27 cellular contexts compared by ENCODE assay signal in genomic region chr10:73340121-73340520, GRCh38. TPM values are rescaled to one million over a fixed set of nuclear protein-coding genes. Genes with fewer than 3 reads are reported as not detected.
A peak's percentile ranks its signal among the peaks of the same experiment; 100 is the strongest.
DNase-seq lines count a peak whose midpoint lies in the region; ATAC-seq, FAIRE-seq and TF ChIP-seq lines count a peak whose summit lies in the region.
"Had no signal": no experiment of that assay in that cellular context is flagged by ENCODE, and none has a peak within 500 bp of the region (broad histone marks: within the 10 kb centered on the region; RNA-seq: fewer than 3 reads in every experiment).

No MANE protein-coding gene starts in this region.

- POLR2A ChIA-PET in HepG2 (lab: Yijun Ruan, JAX) (interaction anchor here (1.5 kb wide), 1 partner anchor 19 kb away, joined by 3 read pairs; the partner anchor contains the start of gene CFAP70), PC-3 (lab: Charles Lee; ENCODE audit: unreplicated experiment) (no interaction called here), H1 (lab: Charles Lee; ENCODE audit: partially characterized antibody) (interaction anchor here (0.9 to 1.5 kb wide), 3 partner anchors 9 to 93 kb away, joined by 4 to 6 read pairs (median 4); partner anchors contain the start of genes CFAP70 and DNAJC9)

- in situ Hi-C loops in HepG2 (cut with HindIII; ENCODE audit: extremely low pct_ligation_motif_present, low pct_unique_long_range_greater_than_20kb), result no loop called here

- no peak overlapping the region for H4K91ac ChIP-seq in H1 (replicated peaks; ENCODE audit: insufficient read length, low read length)

- no peaks in the 10 kb centered on the region for H4K20me1 ChIP-seq in HepG2 (ENCODE audit: insufficient read depth, low read length)
- H4K20me1 ChIP-seq in PC-3 (ENCODE audit: low read length), result no peaks in the 10 kb centered on the region
- no peaks in the 10 kb centered on the region for H4K20me1 ChIP-seq in H1 (replicated peaks in 1 of 2; ENCODE audit: control insufficient read depth in 1 of 2, insufficient read depth in 2 of 2, low read length in 2 of 2)
- H4K20me1 ChIP-seq: BLaER1 treated with 17β-estradiol and CSF1 and Interleukin-3, amounts not matched to agents 10 nM and 100 nM had no signal

- H4K8ac ChIP-seq in H1 (ENCODE audit: extremely low read depth, insufficient read depth, low read length), result 0 out of 2 replicates have a peak overlapping the region, but pooled peaks have one; percentile 14

- H2BK120ac ChIP-seq in H1 (replicated peaks; ENCODE audit: low read depth, low read length), result no peak overlapping the region

- no TSS peak for BruUV-seq in HepG2 (replicated peaks; lab: Mats Ljungman, UMichigan)
- BruUV-seq in PC-3 (replicated peaks; lab: Mats Ljungman, UMichigan), result no TSS peak

- H3K9me3 ChIP-seq in HepG2 (ENCODE audit: low read length) (no peaks in the 10 kb centered on the region), right lobe of liver (no peaks in the 10 kb centered on the region), PC-3 (ENCODE audit: low read length) (peaks cover 3% of the 10 kb centered on the region; the same call in 1 of the 2 replicates), H1 (ENCODE audit: insufficient read depth in 2 of 2, low read depth in 1 of 2, low read length in 1 of 2) (no peaks in the 10 kb centered on the region)
- H3K9me3 ChIP-seq: Peyer's patch, SJSA1 had no signal

- H3K14ac ChIP-seq in H1 (ENCODE audit: insufficient read length), result no peak overlapping the region

- DNase-seq in HepG2 (ENCODE audit: low spot score) (no peak), right lobe of liver (no peak), PC-3 (peak; percentile 89), H1 (ENCODE audit: low read depth in 1 of 2, low spot score in 2 of 2) (no peak), NCI-H524 (lab: John Stamatoyannopoulos, UW) (no peak)
- no peak for DNase-seq in effector CD8-positive, alpha-beta T cell (lab: John Stamatoyannopoulos, UW)
- DNase-seq in activated CD4-positive, alpha-beta T cell treated with anti-CD3 and anti-CD28 coated beads for 4 hours, result no peak
- DNase-seq: Calu3; CD4-positive, alpha-beta memory T cell; DMS153; GF-D8; H9; Kasumi-1; MM.1S; NCI-H1092 treated with DMSO at 0.1 percent for 48 hours; NCI-H1436 treated with DMSO at 0.1 percent for 48 hours; NCI-H2029; NCI-H226; NCI-H510A treated with DMSO at 0.1 percent for 48 hours; NCI-H774; NK-92 treated with Interleukin-12 subunit alpha and Interleukin-12 subunit beta, amount 100 ng/mL, for 24 hours; Peyer's patch; T-helper 1 cell had no signal

- no peak overlapping the region for H3K9ac ChIP-seq in HepG2 (ENCODE audit: insufficient read depth, low read depth, low read length)
- H3K9ac ChIP-seq in PC-3 (ENCODE audit: low read length), result no peak overlapping the region
- no peak overlapping the region for H3K9ac ChIP-seq in H1 (replicated peaks in 1 of 4; ENCODE audit: extremely low read depth in 1 of 4, low read depth in 3 of 4, low read length in 3 of 4)
- H3K9ac ChIP-seq: BLaER1 treated with 17β-estradiol and CSF1 and Interleukin-3, amounts not matched to agents 10 nM and 100 nM had no signal

- H3K4me2 ChIP-seq in HepG2 (ENCODE audit: low read depth, low read length) (no peak overlapping the region), PC-3 (ENCODE audit: low read length) (no peak overlapping the region), H1 (ENCODE audit: insufficient read depth in 1 of 2, low read depth in 2 of 2, low read length in 2 of 2) (no peak overlapping the region)
- H3K4me2 ChIP-seq: BLaER1 treated with 17β-estradiol and CSF1 and Interleukin-3, amounts not matched to agents 10 nM and 100 nM had no signal

- H3K4ac ChIP-seq in H1 (replicated peaks; ENCODE audit: insufficient read length, low read depth, low read length), result no peak overlapping the region

- H3K79me2 ChIP-seq in HepG2 (ENCODE audit: insufficient read depth, low read length) (no peaks in the 10 kb centered on the region), PC-3 (ENCODE audit: low read length) (no peaks in the 10 kb centered on the region), H1 (ENCODE audit: control insufficient read depth in 1 of 2, insufficient read depth in 2 of 2, low read length in 2 of 2) (no peaks in the 10 kb centered on the region)

- TF ChIP-seq EP300 in HepG2 (IDR thresholded peaks at IDR 0.05; ENCODE audit: low read depth in 2 of 2, low read length in 2 of 2), result no peak
- TF ChIP-seq EP300 in HepG2 (CRISPR knock-in tag; IDR thresholded peaks at IDR 0.05; ENCODE audit: borderline replicate concordance), result no peak
- TF ChIP-seq EP300 in H1 (IDR thresholded peaks at IDR 0.05; ENCODE audit: borderline replicate concordance in 1 of 2, low read depth in 2 of 2, low read length in 2 of 2), result no peak

- no peaks in the 10 kb centered on the region for H3K36me3 ChIP-seq in HepG2 (replicated peaks in 1 of 2; ENCODE audit: control insufficient read depth in 1 of 2, insufficient read depth in 2 of 2, low read length in 2 of 2)
- H3K36me3 ChIP-seq in right lobe of liver, result no peaks in the 10 kb centered on the region
- H3K36me3 ChIP-seq in PC-3 (ENCODE audit: low read depth, low read length), result no peaks in the 10 kb centered on the region
- H3K36me3 ChIP-seq in H1 (ENCODE audit: control insufficient read depth in 2 of 4, insufficient read depth in 4 of 4, low read length in 3 of 4), result no peaks in the 10 kb centered on the region
- H3K36me3 ChIP-seq: Peyer's patch, SJSA1 had no signal

- H2BK12ac ChIP-seq in H1 (ENCODE audit: low read depth, low read length), result no peak overlapping the region

- H4K5ac ChIP-seq in H1 (ENCODE audit: insufficient read length, low read depth, low read length), result no peak overlapping the region

- H3K27ac ChIP-seq in HepG2 (ENCODE audit: extremely low read length, insufficient read depth, low read length), result no peak overlapping the region
- H3K27ac ChIP-seq in right lobe of liver, result no peak overlapping the region
- H3K27ac ChIP-seq in PC-3 (ENCODE audit: low read length), result no peak overlapping the region
- no peak overlapping the region for H3K27ac ChIP-seq in H1 (ENCODE audit: low read depth, low read length)
- H3K27ac ChIP-seq: 22Rv1; BLaER1 treated with 17β-estradiol and CSF1 and Interleukin-3, amounts not matched to agents 10 nM and 100 nM; Peyer's patch; SJSA1 had no signal

- H3K4me3 ChIP-seq in HepG2 (replicated peaks in 1 of 3; ENCODE audit: insufficient read depth in 1 of 3, low read depth in 2 of 3, low read length in 3 of 3) (no peak overlapping the region), right lobe of liver (no peak overlapping the region), PC-3 (ENCODE audit: low read length) (no peak overlapping the region), H1 (ENCODE audit: extremely low read depth in 1 of 4, insufficient read depth in 2 of 4, low read depth in 3 of 4, low read length in 4 of 4) (no peak overlapping the region)
- H3K4me3 ChIP-seq: Peyer's patch, SJSA1 had no signal

- H3K23ac ChIP-seq in H1 (ENCODE audit: insufficient read length), result no peak overlapping the region

- no peaks in the 10 kb centered on the region for H3K23me2 ChIP-seq in H1 (ENCODE audit: low read depth, low read length)

- no peak overlapping the region for H2BK5ac ChIP-seq in H1 (ENCODE audit: low read depth, low read length)

- H3F3A ChIP-seq in PC-3 (ENCODE audit: low read length, unreplicated experiment), result no peaks in the 10 kb centered on the region

- H2BK15ac ChIP-seq in H1 (ENCODE audit: low read length), result no peak overlapping the region

- intact Hi-C loops in HepG2 (cut with micrococcal nuclease; ENCODE audit: unreplicated experiment), result no loop called here
- intact Hi-C loops in right lobe of liver (cut with DNase I), result no loop called here
- intact Hi-C loops in PC-3 (cut with micrococcal nuclease), result no loop called here

- CTCF ChIA-PET in HepG2 (lab: Yijun Ruan, JAX; ENCODE audit: low intra/inter-chr PET ratio, low total read pairs), result no interaction called here
- CTCF ChIA-PET in PC-3 (lab: Charles Lee), result no interaction called here
- CTCF ChIA-PET in H1 (lab: Charles Lee; ENCODE audit: partially characterized antibody), result interaction anchor here (0.9 kb wide), 1 partner anchor 86 kb away, joined by 3 read pairs; no protein-coding TSS in a partner anchor

- no peaks in the 10 kb centered on the region for H3K79me1 ChIP-seq in H1 (ENCODE audit: low read depth, low read length)

- no peak overlapping the region for H2BK20ac ChIP-seq in H1 (ENCODE audit: low read length)

- FAIRE-seq in HepG2 (lab: Jason Lieb, UNC) (no peak), H1 (lab: Jason Lieb, UNC) (no peak)

- H2AFZ ChIP-seq in HepG2 (ENCODE audit: low read length), result no peak overlapping the region
- no peak overlapping the region for H2AFZ ChIP-seq in PC-3 (ENCODE audit: low read length)
- no peak overlapping the region for H2AFZ ChIP-seq in H1 (ENCODE audit: low read length)

- WGBS in HepG2 (ENCODE audit: low lambda C conversion rate), result no CpG with 5 or more reads among the region's 3 CpGs
- no CpG with 5 or more reads among the region's 3 CpGs for WGBS in right lobe of liver (ENCODE audit: insufficient coverage, low coverage, low lambda C conversion rate, missing lambda C conversion rate)
- 95% methylated on average over 3 of the region's 3 CpGs; no CpG with 5 or more reads in 1 of the 2 experiments for WGBS in H1 (ENCODE audit: extremely low coverage in 1 of 2, insufficient coverage in 1 of 2, insufficient read length in 1 of 2, insufficient replicate concordance in 2 of 2, low coverage in 1 of 2, low lambda C conversion rate in 2 of 2, missing lambda C conversion rate in 1 of 2), 2 experiments

- no peaks in the 10 kb centered on the region for H3K9me2 ChIP-seq in PC-3 (replicated peaks; ENCODE audit: low read length)

- H2AK5ac ChIP-seq in H1 (ENCODE audit: low read depth, low read length), result no peak overlapping the region

- TF ChIP-seq POLR2A in HepG2 (IDR thresholded peaks at IDR 0.05; ENCODE audit: insufficient read depth in 1 of 2, low read depth in 2 of 2, low read length in 2 of 2) (no peak), right lobe of liver (IDR thresholded peaks at IDR 0.05) (no peak), H1 (IDR thresholded peaks at IDR 0.05; ENCODE audit: control extremely low read depth in 1 of 2, low read depth in 2 of 2, low read length in 2 of 2) (no peak)

- H3K27me3 ChIP-seq in HepG2 (ENCODE audit: control insufficient read depth in 1 of 2, insufficient read depth in 2 of 2, low read length in 2 of 2) (no peaks in the 10 kb centered on the region), right lobe of liver (no peaks in the 10 kb centered on the region), PC-3 (ENCODE audit: low read length) (no peaks in the 10 kb centered on the region), H1 (replicated peaks in 1 of 4; ENCODE audit: control insufficient read depth in 3 of 4, extremely low read depth in 1 of 4, insufficient read depth in 3 of 4, low read length in 3 of 4) (no peaks in the 10 kb centered on the region)
- H3K27me3 ChIP-seq: BLaER1 treated with 17β-estradiol and CSF1 and Interleukin-3, amounts not matched to agents 10 nM and 100 nM; Peyer's patch; SJSA1 had no signal

- ATAC-seq in HepG2, result peak; percentile 35
- no peak for ATAC-seq in right lobe of liver
- peak; percentile 70 for ATAC-seq in PC-3
- ATAC-seq in HG02870 (IDR thresholded peaks at IDR 0.05; ENCODE audit: unreplicated experiment), result no peak

- H3K18ac ChIP-seq in H1 (ENCODE audit: extremely low read depth, low read length), result no peak overlapping the region

- no peaks in the 10 kb centered on the region for H3K4me1 ChIP-seq in HepG2 (ENCODE audit: insufficient read depth, low read length)
- no peaks in the 10 kb centered on the region for H3K4me1 ChIP-seq in right lobe of liver
- peaks cover 18% of the 10 kb centered on the region for H3K4me1 ChIP-seq in PC-3 (ENCODE audit: insufficient read depth, low read length)
- H3K4me1 ChIP-seq in H1 (replicated peaks in 1 of 4; ENCODE audit: control insufficient read depth in 3 of 4, insufficient read depth in 4 of 4, low read length in 3 of 4), result no peaks in the 10 kb centered on the region; a peak in 1 of 7 replicates
- H3K4me1 ChIP-seq: BLaER1 treated with 17β-estradiol and CSF1 and Interleukin-3, amounts not matched to agents 10 nM and 100 nM; Peyer's patch; SJSA1 had no signal

- no peak for TF ChIP-seq RAD21 in HepG2 (CRISPR knock-in tag; IDR thresholded peaks at IDR 0.05)
- TF ChIP-seq RAD21 in H1 (IDR thresholded peaks at IDR 0.05 in 1 of 2, conservative IDR thresholded peaks at IDR 0.05 in 1 of 2; ENCODE audit: low read depth in 2 of 2, low read length in 2 of 2), result no peak

- H3K56ac ChIP-seq in H1 (replicated peaks; ENCODE audit: insufficient read length, low read depth, low read length), result no peak overlapping the region

- TF ChIP-seq CTCF in HepG2 (CRISPR knock-in tag; IDR thresholded peaks at IDR 0.05) (no peak), right lobe of liver (IDR thresholded peaks at IDR 0.05) (no peak), PC-3 (conservative IDR thresholded peaks at IDR 0.05; ENCODE audit: low read depth, low read length) (no peak), H1 (IDR thresholded peaks at IDR 0.05; ENCODE audit: control extremely low read depth in 1 of 3, insufficient read depth in 1 of 3, low read depth in 1 of 3, low read length in 3 of 3) (no peak)

RNA-seq across cellular contexts. Expression of gene CFAP70, which starts 18.5 kb away (rescaled TPM):
- total RNA-seq in HepG2 (2016; rRNA removed; fragmentation: Illumina TruSeq; extraction: Trizol) (0.13 and 0.27 TPM in 2 replicates), right lobe of liver (1 to 10 TPM in 5 of 6 experiments, under 1 TPM in 1; 0.98 to 2.6 (median 1.4) TPM), PC-3 (2014; rRNA removed) (0.73 and 0.92 TPM in 2 replicates)
- total RNA-seq in HepG2 (2016; cell fraction: cytosol; rRNA removed; fragmentation: Illumina TruSeq; extraction: Trizol; ENCODE audit: low read depth), result 0.09 TPM in 1 of 2 replicates, not detected in the other
- 0.24 and 0.25 TPM in 2 replicates for total RNA-seq in HepG2 (2016; cell fraction: insoluble cytoplasmic fraction; rRNA removed; fragmentation: Illumina TruSeq; extraction: Trizol)
- total RNA-seq in HepG2 (2016; cell fraction: membrane; rRNA removed; fragmentation: Illumina TruSeq; extraction: Trizol), result 0.06 and 0.10 TPM in 2 replicates
- 0.37 and 0.47 TPM in 2 replicates for total RNA-seq in HepG2 (2016; cell fraction: nucleus; rRNA removed; fragmentation: Illumina TruSeq; extraction: Trizol)
- polyA plus RNA-seq in HepG2 (2011; rRNA removed) (0.33 and 0.38 TPM in 2 replicates), H1 (2011; rRNA removed) (0.09 and 0.21 TPM in 2 replicates)
- polyA plus RNA-seq in HepG2 (2011; cell fraction: cytosol; rRNA removed), result 0.08 and 0.14 TPM in 2 replicates
- polyA plus RNA-seq in HepG2 (2011; cell fraction: nucleus; rRNA removed), result 0.59 and 0.73 TPM in 2 replicates
- polyA plus RNA-seq in HepG2 (2012), result 0.24 and 0.31 TPM in 2 replicates
- polyA plus RNA-seq in HepG2 (2016; cell fraction: cytosol; fragmentation: Illumina TruSeq; extraction: Trizol; ENCODE audit: low read depth), result not detected in 2 replicates
- polyA plus RNA-seq in HepG2 (2016; cell fraction: insoluble cytoplasmic fraction; fragmentation: Illumina TruSeq; extraction: Trizol; ENCODE audit: low read depth), result 0.05 and 0.12 TPM in 2 replicates
- polyA plus RNA-seq in HepG2 (2016; cell fraction: membrane; fragmentation: Illumina TruSeq; extraction: Trizol; ENCODE audit: low read depth), result not detected in 2 replicates
- polyA plus RNA-seq in HepG2 (2016; cell fraction: nucleus; fragmentation: Illumina TruSeq; extraction: Trizol; ENCODE audit: insufficient read depth, low read depth), result 0.79 and 0.90 TPM in 2 replicates
- 0.14 and 0.98 TPM in 2 replicates for polyA minus RNA-seq in HepG2 (2011; rRNA and poly(A)+ RNA removed; ENCODE audit: low replicate concordance)
- polyA minus RNA-seq in HepG2 (2011; cell fraction: cytosol; rRNA and poly(A)+ RNA removed), result not detected in 2 replicates
- polyA minus RNA-seq in HepG2 (2011; cell fraction: nucleus; rRNA and poly(A)+ RNA removed), result 1.1 and 1.5 TPM in 2 replicates
- 0.27 and 0.30 TPM in 2 replicates for total RNA-seq in H1 (2021; fragmentation: NEBNext Ultra II Directional; extraction: Animal tissue kit (Norgen Biotek cat#: 25700))
- 0.26 TPM for polyA plus RNA-seq in H1 (2011; cell fraction: cytosol; rRNA removed)
- polyA plus RNA-seq in H1 (2011; cell fraction: nucleus; rRNA removed), result 0.51 TPM
- 0.13 to 0.39 TPM (median 0.17 TPM) in 4 replicates for polyA plus RNA-seq in H1 (2012, experiment 1 of 2)
- polyA plus RNA-seq in H1 (2012, experiment 2 of 2), result not detected
- 0.16 TPM for polyA plus RNA-seq in H1 (2013, experiment 1 of 2)
- polyA plus RNA-seq in H1 (2013, experiment 2 of 2), result 0.17 TPM
- 0.27 and 0.32 TPM in 2 replicates for polyA minus RNA-seq in H1 (2011; rRNA and poly(A)+ RNA removed)
- polyA minus RNA-seq in H1 (2011; cell fraction: cytosol; rRNA and poly(A)+ RNA removed), result not detected
- polyA minus RNA-seq in H1 (2011; cell fraction: nucleus; rRNA and poly(A)+ RNA removed), result 0.60 TPM

Comparison
In these comparisons a context has a peak if more than half of its experiments do, and no peak if none do; other contexts are left out.
1. ATAC-seq: peak in HepG2 (single experiment) and PC-3 (single experiment); none in right lobe of liver (0 of 4) and HG02870 (single experiment).